ENCODE assay signal across 8 cellular contexts in the genomic region with DNA sequence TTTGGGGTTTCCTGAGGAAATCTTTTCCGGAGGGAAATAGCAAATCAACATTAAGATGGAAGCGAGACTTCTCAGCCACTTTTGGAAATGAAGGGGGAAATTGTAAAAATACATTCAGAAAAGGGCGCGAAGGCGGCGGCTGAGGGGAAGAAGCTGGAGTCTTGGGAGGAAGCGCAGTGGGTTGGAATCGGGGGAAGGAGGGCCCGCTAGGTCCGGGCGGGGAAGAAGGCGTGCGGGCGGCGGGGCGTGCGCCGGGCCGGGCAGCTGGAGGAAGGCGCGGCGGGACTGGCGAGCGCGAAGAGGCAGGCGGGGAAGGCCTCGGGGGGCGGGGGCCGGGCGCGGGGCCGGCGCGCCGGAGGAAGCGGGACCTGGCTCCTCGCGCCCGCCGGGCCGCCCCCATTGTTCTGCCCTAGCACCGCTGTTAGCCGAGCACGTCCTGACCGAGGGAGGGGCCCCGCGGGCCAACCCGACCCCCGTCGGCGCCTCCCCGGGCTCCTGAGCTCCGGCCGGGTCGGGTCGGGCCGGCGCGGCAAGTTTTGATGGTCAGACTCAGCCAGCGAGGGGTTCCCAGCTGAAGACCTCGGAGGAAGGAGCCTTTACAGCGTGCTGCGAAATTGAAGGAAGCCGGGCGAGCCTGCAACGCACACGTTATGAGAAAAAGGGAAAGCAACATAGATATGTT. TPM values are rescaled to one million over a fixed set of nuclear protein-coding genes. Genes with fewer than 3 reads are reported as not detected.
DNase-seq lines count a peak whose midpoint lies in the region; TF ChIP-seq lines count a peak whose summit lies in the region.

No MANE protein-coding gene starts in this region.

- TF ChIP-seq RAD21 in Ishikawa (IDR thresholded peaks at IDR 0.05; ENCODE audit: low read depth): no peak

- TF ChIP-seq EP300 in Ishikawa (IDR thresholded peaks at IDR 0.05; ENCODE audit: borderline replicate concordance): no peak

- peak; percentile 55 to 64 for DNase-seq in NCI-H2081 (lab: John Stamatoyannopoulos, UW)
- DNase-seq in NCI-H2081 treated with DMSO at 0.1 percent for 48 hours (lab: John Stamatoyannopoulos, UW): no peak
- DNase-seq in activated CD4-positive, CD25-positive, alpha-beta regulatory T cell treated with anti-CD3 and anti-CD28 coated beads, Interleukin-2, amount 50 U/mL, for 72 hours: peak; percentile 61
- peak; percentile 53 to 94 for DNase-seq in lower leg skin (ENCODE audit: low spot score in 2 of 2)
- peak; percentile 26 for DNase-seq in stimulated activated CD8-positive, alpha-beta memory T cell treated with anti-CD3 and anti-CD28 coated beads, Interleukin-15, amount 100 ng/mL, for 24 hours (ENCODE audit: low read depth)
- DNase-seq in epidermal melanocyte (ENCODE audit: insufficient read length, low spot score): no peak

- H3K27ac ChIP-seq in duodenal mucosa (ENCODE audit: low read depth, low read length): peak overlapping the region; percentile 88

- no peak for TF ChIP-seq POLR2A in lower leg skin (IDR thresholded peaks at IDR 0.05)

- H3K9ac ChIP-seq in duodenal mucosa (ENCODE audit: low read depth in 1 of 2, low read length in 2 of 2): peak overlapping the region; percentile 30 to 60

- H3K9me3 ChIP-seq in duodenal mucosa (ENCODE audit: control insufficient read depth in 1 of 2, low read length in 2 of 2): no peaks in the 10 kb centered on the region

- 0 to 1% methylated on average over 42 to 66 of the region's 67 CpGs for WGBS in lower leg skin, 2 donors

- TF ChIP-seq CTCF in lower leg skin (IDR thresholded peaks at IDR 0.05): no peak

- no peaks in the 10 kb centered on the region for H3K36me3 ChIP-seq in duodenal mucosa (ENCODE audit: control insufficient read depth in 1 of 2, insufficient read depth in 2 of 2, low read length in 2 of 2)

- H3K4me1 ChIP-seq in duodenal mucosa (ENCODE audit: control insufficient read depth in 1 of 2, insufficient read depth in 2 of 2, low read length in 2 of 2): peaks cover 0 to 5% of the 10 kb centered on the region in 2 donors

- H3K4me3 ChIP-seq in duodenal mucosa (ENCODE audit: low read depth in 1 of 2, low read length in 2 of 2): peak overlapping the region; percentile 65 to 79
- H3K4me3 ChIP-seq in lower leg skin (ENCODE audit: low read depth, poor library complexity, severe bottlenecking): peak overlapping the region; percentile 58

- H3K27me3 ChIP-seq in duodenal mucosa (ENCODE audit: control insufficient read depth in 1 of 2, insufficient read depth in 2 of 2, low read length in 2 of 2): peaks cover 10 to 24% of the 10 kb centered on the region in 2 donors

- intact Hi-C loops in lower leg skin (cut with DNase I; ENCODE audit: low total_unique reads): no loop called here

TF ChIP-seq in Ishikawa, 13 proteins besides CTCF, POLR2A, EP300 and RAD21:
- TF ChIP-seq FOXM1 (IDR thresholded peaks at IDR 0.05; ENCODE audit: borderline replicate concordance, low read depth) (no peak), TAF1 (IDR thresholded peaks at IDR 0.05; ENCODE audit: low read depth) (no peak; the same call in 1 of the 2 replicates), TCF12 (IDR thresholded peaks at IDR 0.05; ENCODE audit: low read depth) (no peak), ZBTB7A (IDR thresholded peaks at IDR 0.05; ENCODE audit: low read depth) (peak; percentile 84), CREB1 (IDR thresholded peaks at IDR 0.05; ENCODE audit: low read depth) (no peak), CEBPB (IDR thresholded peaks at IDR 0.05) (no peak), NFIC (IDR thresholded peaks at IDR 0.05) (no peak), EGR1 (IDR thresholded peaks at IDR 0.05) (no peak), YY1 (IDR thresholded peaks at IDR 0.05; ENCODE audit: low read depth) (no peak), TEAD4 (IDR thresholded peaks at IDR 0.05) (0 out of 2 replicates have a peak, but pooled peaks have one; percentile 6)
- TF ChIP-seq, protein P1, sequence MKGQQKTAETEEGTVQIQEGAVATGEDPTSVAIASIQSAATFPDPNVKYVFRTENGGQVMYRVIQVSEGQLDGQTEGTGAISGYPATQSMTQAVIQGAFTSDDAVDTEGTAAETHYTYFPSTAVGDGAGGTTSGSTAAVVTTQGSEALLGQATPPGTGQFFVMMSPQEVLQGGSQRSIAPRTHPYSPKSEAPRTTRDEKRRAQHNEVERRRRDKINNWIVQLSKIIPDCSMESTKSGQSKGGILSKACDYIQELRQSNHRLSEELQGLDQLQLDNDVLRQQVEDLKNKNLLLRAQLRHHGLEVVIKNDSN (IDR thresholded peaks at IDR 0.05): no peak
- TF ChIP-seq, protein P2, sequence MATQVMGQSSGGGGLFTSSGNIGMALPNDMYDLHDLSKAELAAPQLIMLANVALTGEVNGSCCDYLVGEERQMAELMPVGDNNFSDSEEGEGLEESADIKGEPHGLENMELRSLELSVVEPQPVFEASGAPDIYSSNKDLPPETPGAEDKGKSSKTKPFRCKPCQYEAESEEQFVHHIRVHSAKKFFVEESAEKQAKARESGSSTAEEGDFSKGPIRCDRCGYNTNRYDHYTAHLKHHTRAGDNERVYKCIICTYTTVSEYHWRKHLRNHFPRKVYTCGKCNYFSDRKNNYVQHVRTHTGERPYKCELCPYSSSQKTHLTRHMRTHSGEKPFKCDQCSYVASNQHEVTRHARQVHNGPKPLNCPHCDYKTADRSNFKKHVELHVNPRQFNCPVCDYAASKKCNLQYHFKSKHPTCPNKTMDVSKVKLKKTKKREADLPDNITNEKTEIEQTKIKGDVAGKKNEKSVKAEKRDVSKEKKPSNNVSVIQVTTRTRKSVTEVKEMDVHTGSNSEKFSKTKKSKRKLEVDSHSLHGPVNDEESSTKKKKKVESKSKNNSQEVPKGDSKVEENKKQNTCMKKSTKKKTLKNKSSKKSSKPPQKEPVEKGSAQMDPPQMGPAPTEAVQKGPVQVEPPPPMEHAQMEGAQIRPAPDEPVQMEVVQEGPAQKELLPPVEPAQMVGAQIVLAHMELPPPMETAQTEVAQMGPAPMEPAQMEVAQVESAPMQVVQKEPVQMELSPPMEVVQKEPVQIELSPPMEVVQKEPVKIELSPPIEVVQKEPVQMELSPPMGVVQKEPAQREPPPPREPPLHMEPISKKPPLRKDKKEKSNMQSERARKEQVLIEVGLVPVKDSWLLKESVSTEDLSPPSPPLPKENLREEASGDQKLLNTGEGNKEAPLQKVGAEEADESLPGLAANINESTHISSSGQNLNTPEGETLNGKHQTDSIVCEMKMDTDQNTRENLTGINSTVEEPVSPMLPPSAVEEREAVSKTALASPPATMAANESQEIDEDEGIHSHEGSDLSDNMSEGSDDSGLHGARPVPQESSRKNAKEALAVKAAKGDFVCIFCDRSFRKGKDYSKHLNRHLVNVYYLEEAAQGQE (IDR thresholded peaks at IDR 0.05; ENCODE audit: low read depth): no peak
- TF ChIP-seq, protein P3, sequence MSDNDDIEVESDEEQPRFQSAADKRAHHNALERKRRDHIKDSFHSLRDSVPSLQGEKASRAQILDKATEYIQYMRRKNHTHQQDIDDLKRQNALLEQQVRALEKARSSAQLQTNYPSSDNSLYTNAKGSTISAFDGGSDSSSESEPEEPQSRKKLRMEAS (IDR thresholded peaks at IDR 0.05): no peak

RNA-seq across cellular contexts. Expression of a gene that starts 1.6 kb away (rescaled TPM):
- total RNA-seq in lower leg skin: 1 to 10 TPM in 2 of 4 donors, under 1 TPM in 2; 0.38 to 1.4 (median 0.96) TPM

RNA-seq across cellular contexts. Expression of a gene that starts 6.9 kb away (rescaled TPM):
- total RNA-seq in lower leg skin: 100 to 1,000 TPM in 1 of 4 donors, 10 to 100 TPM in 3; 42.8 to 283 (median 48.5) TPM

Comparison
In these comparisons a context has a peak if more than half of its experiments do, and no peak if none do; other contexts are left out.
1. DNase-seq: peak in NCI-H2081 (2 of 2), activated CD4-positive, CD25-positive, alpha-beta regulatory T cell treated with anti-CD3 and anti-CD28 coated beads, Interleukin-2, amount 50 U/mL, for 72 hours (single experiment), lower leg skin (2 of 2) and stimulated activated CD8-positive, alpha-beta memory T cell treated with anti-CD3 and anti-CD28 coated beads, Interleukin-15, amount 100 ng/mL, for 24 hours (single experiment); none in NCI-H2081 treated with DMSO at 0.1 percent for 48 hours (single experiment) and epidermal melanocyte (single experiment).